In the genomic region with DNA sequence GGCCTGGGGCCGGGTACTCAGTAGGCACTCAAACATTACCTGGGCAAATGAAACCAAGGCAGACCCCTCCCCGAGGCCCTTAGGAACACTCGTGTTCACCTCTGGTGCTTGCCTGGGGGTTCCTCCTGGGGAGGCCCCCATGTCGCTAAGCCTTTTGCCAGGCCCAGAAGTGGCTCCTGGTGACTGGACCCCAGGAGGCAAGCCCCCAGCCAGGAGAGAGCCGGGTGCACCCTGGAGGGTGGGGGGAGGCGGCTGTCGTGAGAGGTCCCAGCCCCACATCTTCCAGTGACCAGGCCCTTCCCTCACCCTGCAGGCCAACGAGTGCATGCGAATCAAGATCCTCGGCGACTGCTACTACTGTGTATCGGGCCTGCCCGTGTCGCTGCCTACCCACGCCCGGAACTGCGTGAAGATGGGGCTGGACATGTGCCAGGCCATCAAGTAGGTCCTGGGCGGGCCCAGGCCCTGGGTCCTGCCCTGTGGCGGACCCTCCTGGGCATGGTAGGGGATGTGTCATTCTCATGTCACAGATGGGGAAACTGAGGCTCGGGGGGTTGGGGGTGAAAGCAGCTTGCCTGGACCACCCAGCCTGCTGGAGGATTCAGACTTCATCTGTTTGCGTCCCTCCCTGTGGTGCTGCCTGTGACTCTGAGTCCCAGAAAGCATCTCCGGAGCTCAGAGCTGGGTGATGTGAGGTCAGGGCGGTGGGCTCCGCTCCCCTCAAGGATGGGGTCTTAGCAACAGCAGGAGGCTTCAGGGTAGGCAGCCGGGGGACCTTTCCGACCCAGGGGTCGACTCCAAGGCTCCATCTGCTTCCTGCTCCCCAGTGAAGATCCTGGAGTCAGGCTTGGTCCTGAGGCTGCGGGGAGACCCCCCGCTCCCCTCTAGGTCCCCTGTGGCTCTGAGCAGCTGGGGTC, we compare ENCODE assay signal across 18 cellular contexts. TPM values are rescaled to one million over a fixed set of nuclear protein-coding genes. Genes with fewer than 3 reads are reported as not detected.
A peak's percentile ranks its signal among the peaks of the same experiment; 100 is the strongest.
DNase-seq lines count a peak whose midpoint lies in the region; ATAC-seq and TF ChIP-seq lines count a peak whose summit lies in the region.
"Had no signal": no experiment of that assay in that cellular context is flagged by ENCODE, and none has a peak within 500 bp of the region (broad histone marks: within the 10 kb centered on the region; RNA-seq: fewer than 3 reads in every experiment).

No MANE protein-coding gene starts in this region.

- H3K27ac Mint-ChIP-seq in chondrocyte (ENCODE audit: unreplicated experiment), result no peak overlapping the region
- H3K27ac Mint-ChIP-seq in natural killer cell, result peak overlapping the region; percentile 46 to 81
- H3K27ac Mint-ChIP-seq: type B pancreatic cell had no signal

- TF ChIP-seq CTCF in right atrium auricular region (IDR thresholded peaks at IDR 0.05) (no peak), chondrocyte (IDR thresholded peaks at IDR 0.05) (no peak), natural killer cell (IDR thresholded peaks at IDR 0.05) (no peak), uterus (IDR thresholded peaks at IDR 0.05) (no peak)

- H3K27me3 ChIP-seq in right atrium auricular region, result no peaks in the 10 kb centered on the region
- H3K27me3 ChIP-seq in uterus, result no peaks in the 10 kb centered on the region
- no peaks in the 10 kb centered on the region for H3K27me3 ChIP-seq in SJCRH30

- H3K36me3 Mint-ChIP-seq in chondrocyte (ENCODE audit: low read depth) (no peaks in the 10 kb centered on the region), natural killer cell (no peaks in the 10 kb centered on the region)
- H3K36me3 Mint-ChIP-seq: type B pancreatic cell had no signal

- H3K4me3 ChIP-seq in right atrium auricular region (no peak overlapping the region), uterus (no peak overlapping the region), SJCRH30 (no peak overlapping the region)
- H3K4me3 ChIP-seq: SK-N-MC had no signal

- H3K9me3 Mint-ChIP-seq in chondrocyte (ENCODE audit: low read depth) (no peaks in the 10 kb centered on the region), natural killer cell (no peaks in the 10 kb centered on the region)
- H3K9me3 Mint-ChIP-seq: activated CD4-positive, alpha-beta T cell treated with anti-CD3 and anti-CD28 coated beads, Interleukin-2, amount 10 ng/mL, durations not matched to agents 7 days and 5 days; CD8-positive, alpha-beta T cell; nephron progenitor cell; type B pancreatic cell had no signal

- no peak overlapping the region for H3K4me3 Mint-ChIP-seq in chondrocyte (ENCODE audit: unreplicated experiment)
- H3K4me3 Mint-ChIP-seq in natural killer cell, result no peak overlapping the region
- H3K4me3 Mint-ChIP-seq: activated CD4-positive, alpha-beta T cell treated with anti-CD3 and anti-CD28 coated beads, Interleukin-2, amount 10 ng/mL, durations not matched to agents 7 days and 5 days; CD8-positive, alpha-beta T cell; nephron progenitor cell; type B pancreatic cell had no signal

- H3K27ac ChIP-seq in right atrium auricular region (no peak overlapping the region), uterus (no peak overlapping the region), SJCRH30 (no peak overlapping the region)
- H3K27ac ChIP-seq: SK-N-MC had no signal

- peak; percentile 30 for DNase-seq in Right ventricle myocardium inferior (ENCODE audit: missing footprints)
- no peak for DNase-seq in right atrium auricular region (ENCODE audit: low spot score)
- peak; percentile 86 for DNase-seq in chondrocyte (ENCODE audit: low spot score)
- DNase-seq in natural killer cell, result no peak
- DNase-seq in uterus, result peak; percentile 10 to 13
- DNase-seq in stimulated activated CD4-positive, alpha-beta T cell treated with anti-CD3 and anti-CD28 coated beads, Interleukin-4, amount 100 ng/mL, for 4 hours, result no peak
- DNase-seq in SJCRH30, result no peak
- no peak for DNase-seq in OCI-M1 (lab: John Stamatoyannopoulos, UW)
- DNase-seq: activated CD4-positive, alpha-beta T cell treated with anti-CD3 and anti-CD28 coated beads, Interleukin-2, amount 10 ng/mL, durations not matched to agents 7 days and 5 days; activated CD8-positive, alpha-beta memory T cell treated with anti-CD3 and anti-CD28 coated beads, Interleukin-2, amount 50 U/mL, for 48 hours; CD8-positive, alpha-beta T cell; DMS79 treated with DMSO at 0.1 percent for 48 hours; mammary epithelial cell; NCI-H1436 treated with DMSO at 0.1 percent for 48 hours; nephron progenitor cell; stimulated activated naive CD4-positive, alpha-beta T cell had no signal

- ATAC-seq in Right ventricle myocardium inferior (no peak), natural killer cell (no peak)
- ATAC-seq: CD8-positive, alpha-beta T cell had no signal

- no peaks in the 10 kb centered on the region for H3K27me3 Mint-ChIP-seq in chondrocyte (ENCODE audit: low read depth)
- H3K27me3 Mint-ChIP-seq in natural killer cell (ENCODE audit: low read depth in 2 of 2), result no peaks in the 10 kb centered on the region
- H3K27me3 Mint-ChIP-seq: activated CD4-positive, alpha-beta T cell treated with anti-CD3 and anti-CD28 coated beads, Interleukin-2, amount 10 ng/mL, durations not matched to agents 7 days and 5 days; type B pancreatic cell had no signal

- no peak for TF ChIP-seq POLR2A in uterus (IDR thresholded peaks at IDR 0.05)

- H3K4me1 Mint-ChIP-seq in chondrocyte (ENCODE audit: low read depth), result peaks cover 14% of the 10 kb centered on the region
- H3K4me1 Mint-ChIP-seq in natural killer cell, result peaks cover 24 to 47% of the 10 kb centered on the region in 2 donors

- no peaks in the 10 kb centered on the region for H3K9me3 ChIP-seq in right atrium auricular region
- no peaks in the 10 kb centered on the region for H3K9me3 ChIP-seq in uterus
- no peaks in the 10 kb centered on the region for H3K9me3 ChIP-seq in SJCRH30 (replicated peaks)

- H3K4me1 ChIP-seq in right atrium auricular region (peaks cover 0 to 3% of the 10 kb centered on the region in 2 donors), uterus (no peaks in the 10 kb centered on the region), SJCRH30 (no peaks in the 10 kb centered on the region)

- intact Hi-C loops in Right ventricle myocardium inferior (cut with DNase I) (no loop called here), natural killer cell (cut with micrococcal nuclease) (no loop called here), uterus (cut with DNase I; ENCODE audit: low total_unique reads) (no loop called here)

- H3K36me3 ChIP-seq in right atrium auricular region (no peaks in the 10 kb centered on the region), uterus (no peaks in the 10 kb centered on the region), SJCRH30 (no peaks in the 10 kb centered on the region; the same call in 1 of the 2 replicates)

RNA-seq across cellular contexts. Expression of a gene that starts 32.5 kb away (rescaled TPM):
- total RNA-seq in Right ventricle myocardium inferior, result 11.7 TPM
- total RNA-seq in right atrium auricular region, result 10 to 100 TPM in 1 of 2 donors, 1 to 10 TPM in 1; 8.5 to 17.1 TPM
- 8.8 to 11.8 TPM (median 9.1 TPM) in 3 replicates for total RNA-seq in chondrocyte
- total RNA-seq in natural killer cell, result 100 to 1,000 TPM; 479 to 591 (median 512) TPM
- 10 to 100 TPM in 1 of 4 donors, 1 to 10 TPM in 3; 3.3 to 25.9 (median 6.6) TPM for total RNA-seq in uterus
- total RNA-seq in SJCRH30 (2014; rRNA removed; shearing (Covaris generic)), result 26.2 and 27.1 TPM in 2 replicates

Comparison
In these comparisons a context has a peak if more than half of its experiments do, and no peak if none do; other contexts are left out.
1. DNase-seq: peak in Right ventricle myocardium inferior (single experiment), chondrocyte (single experiment) and uterus (2 of 2); none in right atrium auricular region (single experiment), natural killer cell (single experiment), stimulated activated CD4-positive, alpha-beta T cell treated with anti-CD3 and anti-CD28 coated beads, Interleukin-4, amount 100 ng/mL, for 4 hours (0 of 2), SJCRH30 (0 of 2) and OCI-M1 (single experiment).
2. RNA of a gene that starts 32.5 kb away (total RNA-seq): 479 to 591 TPM in natural killer cell; 26.2 to 27.1 TPM in SJCRH30, 8.5 to 17.1 TPM in right atrium auricular region, 11.7 TPM in Right ventricle myocardium inferior (single experiment), 8.8 to 11.8 TPM in chondrocyte and 3.3 to 25.9 TPM in uterus; every median in the first group is over 10 times any median in the second.